26 cellular contexts compared by ENCODE assay signal in the genomic region with DNA sequence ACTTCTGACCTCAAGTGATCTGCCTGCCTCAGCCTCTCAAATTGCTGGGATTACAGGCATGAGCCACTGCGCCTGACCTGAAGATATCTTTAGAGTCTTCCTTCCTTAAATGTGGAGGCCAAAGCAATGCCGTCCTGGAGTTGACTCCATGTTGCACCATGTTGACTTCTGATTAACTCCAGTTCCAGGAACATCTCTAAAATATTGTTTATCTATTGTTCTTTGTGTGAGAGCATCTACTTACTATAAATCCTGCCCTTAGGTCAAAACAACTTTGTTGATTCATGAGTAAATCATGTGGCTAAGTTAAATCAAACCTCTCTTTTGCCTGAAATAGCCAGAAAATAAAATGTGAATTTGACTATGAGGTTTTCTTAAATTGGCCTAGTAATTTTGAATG.
"Had no signal": no experiment of that assay in that cellular context is flagged by ENCODE, and none has a peak within 500 bp of the region (broad histone marks: within the 10 kb centered on the region; RNA-seq: fewer than 3 reads in every experiment).

No MANE protein-coding gene starts in this region.

- H3K9me3 ChIP-seq: colonic mucosa, esophagus squamous epithelium, gastroesophageal sphincter, heart right ventricle, left lung, lower lobe of right lung, mucosa of descending colon had no signal

- H3K4me3 ChIP-seq: colonic mucosa, esophagus squamous epithelium, gastroesophageal sphincter, heart right ventricle, left lung, lower lobe of right lung, mucosa of descending colon had no signal

- DNase-seq: colonic mucosa; cortex of kidney; effector CD8-positive, alpha-beta T cell; effector memory CD8-positive, alpha-beta T cell; endodermal cell; erythroblast; esophagus squamous epithelium; foreskin fibroblast; glutamatergic neuron; head of caudate nucleus; heart right ventricle; hippocampal formation; left cardiac atrium; left lung; left ventricle myocardium superior; lower lobe of right lung; mesenchymal stem cell; mucosa of descending colon; naive B cell had no signal

- H3K27ac ChIP-seq: colonic mucosa, epithelial cell of prostate, esophagus squamous epithelium, gastroesophageal sphincter, heart right ventricle, left lung, lower lobe of right lung had no signal

- ATAC-seq: effector memory CD8-positive, alpha-beta T cell; esophagus mucosa; gastroesophageal sphincter; heart right ventricle; left cardiac atrium; left lung; left ventricle myocardium superior; lower lobe of right lung; mucosa of descending colon had no signal

- FAIRE-seq: endometrium, frontal cortex, islet of Langerhans, keratinocyte had no signal

- H3K4me1 ChIP-seq: colonic mucosa had no signal

- H3K27me3 ChIP-seq: colonic mucosa, gastroesophageal sphincter had no signal

- H3K36me3 ChIP-seq: colonic mucosa, esophagus squamous epithelium, gastroesophageal sphincter, heart right ventricle, left lung, lower lobe of right lung had no signal
